Comparison of ENCODE assay signal across 8 cellular contexts in the genomic region with DNA sequence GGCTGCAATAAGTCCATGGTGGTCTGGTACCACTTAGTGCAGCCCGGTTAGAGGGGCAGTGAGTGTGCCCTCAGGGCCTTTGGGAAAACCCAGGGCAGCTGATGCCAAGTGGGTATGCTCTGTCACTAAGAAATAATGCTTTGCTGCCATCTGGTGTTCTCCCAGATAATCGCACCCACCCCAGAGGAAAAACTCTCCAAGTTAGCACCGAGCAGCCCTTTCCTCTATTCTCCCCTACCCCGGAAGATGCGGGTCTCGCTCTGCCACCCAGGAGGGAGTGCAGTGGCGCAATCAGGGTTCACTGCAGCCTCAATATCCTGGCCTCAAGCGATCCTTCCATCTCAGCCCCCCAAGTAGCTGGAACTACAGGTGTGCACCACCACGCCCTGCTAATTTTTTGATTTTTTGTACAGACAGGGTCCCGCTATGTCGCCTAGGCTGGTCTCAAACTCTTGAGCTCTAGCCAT. TPM values are rescaled to one million over a fixed set of nuclear protein-coding genes. Genes with fewer than 3 reads are reported as not detected.
DNase-seq lines count a peak whose midpoint lies in the region; ATAC-seq and TF ChIP-seq lines count a peak whose summit lies in the region.

No MANE protein-coding gene starts in this region.

- TF ChIP-seq CTCF in dorsolateral prefrontal cortex (IDR thresholded peaks at IDR 0.05 in 54 of 56, conservative IDR thresholded peaks at IDR 0.05 in 2 of 56; ENCODE audit: low read depth in 1 of 56, partially characterized antibody in 56 of 56) (peak; percentile 69 to 96 (median 89)), lung (IDR thresholded peaks at IDR 0.05; ENCODE audit: control extremely low read depth, extremely low read depth) (peak; percentile 89)

- H3K36me3 ChIP-seq in HAP-1 (replicated peaks) (peaks cover 16% of the 10 kb centered on the region), lung (ENCODE audit: control insufficient read depth in 2 of 2, insufficient read depth in 2 of 2, low read length in 2 of 2) (peaks cover 0 to 6% of the 10 kb centered on the region in 2 donors)

- H3K27ac ChIP-seq in dorsolateral prefrontal cortex (no peak overlapping the region), lung (ENCODE audit: low read depth in 1 of 2, low read length in 1 of 2) (no peak overlapping the region)

- in situ Hi-C loops in HAP-1 (cut with MboI; ENCODE audit: low sequenced_read_pairs): loop anchor here (5.0 to 25.0 kb wide), 4 partner anchors 315 to 780 kb away; partner anchors contain the start of gene APH1B

- H3K4me3 ChIP-seq in HAP-1 (no peak overlapping the region), dorsolateral prefrontal cortex (peak overlapping the region in 2 of 59 donors; percentile 16 to 27), lung (no peak overlapping the region)

- intact Hi-C loops in dorsolateral prefrontal cortex (cut with DNase I): loop anchor here (2.0 to 10.0 kb wide), 6 partner anchors 180 to 600 kb away; no protein-coding TSS in a partner anchor

- H3K4me1 ChIP-seq in HAP-1 (no peaks in the 10 kb centered on the region), lung (ENCODE audit: control insufficient read depth in 2 of 2, insufficient read depth in 2 of 2, low read length in 2 of 2) (peaks cover 7 to 13% of the 10 kb centered on the region in 2 donors)

- H3K9me3 ChIP-seq in HAP-1 (no peaks in the 10 kb centered on the region), lung (ENCODE audit: control insufficient read depth in 2 of 2, insufficient read depth in 1 of 2, low read length in 1 of 2) (no peaks in the 10 kb centered on the region)

- DNase-seq in CD1c-positive myeloid dendritic cell (ENCODE audit: extremely low spot score) (peak; percentile 83), HAP-1 (ENCODE audit: low spot score in 2 of 2) (peak; percentile 90 to 92), NCI-H69 (lab: John Stamatoyannopoulos, UW) (peak; percentile 85), dorsolateral prefrontal cortex (peak in 6 of 10 donors; percentile 59 to 75 (median 65)), lung (ENCODE audit: low spot score) (peak; percentile 70)
- DNase-seq in activated CD4-positive, alpha-beta T cell treated with anti-CD3 and anti-CD28 coated beads, Interleukin-2, amount 50 U/mL, for 4 hours: peak; percentile 58 to 64
- peak; percentile 41 for DNase-seq in stimulated activated CD8-positive, alpha-beta memory T cell treated with anti-CD3 and anti-CD28 coated beads, Interleukin-15, amount 100 ng/mL, for 24 hours (ENCODE audit: low read depth)

- peak; percentile 82 for ATAC-seq in lung (ENCODE audit: insufficient read depth, low FRiP score)
- no peak for ATAC-seq in HG02623 (IDR thresholded peaks at IDR 0.05; ENCODE audit: unreplicated experiment)

- H3K27me3 ChIP-seq in HAP-1 (ENCODE audit: low read depth) (no peaks in the 10 kb centered on the region), dorsolateral prefrontal cortex (no peaks in the 10 kb centered on the region), lung (ENCODE audit: control insufficient read depth, insufficient read depth) (no peaks in the 10 kb centered on the region)

- 23 to 25% methylated on average over 11 of the region's 11 CpGs for WGBS in lung, 2 donors

RNA-seq across cellular contexts. Expression of gene DAPK2, which starts 21.3 kb away (rescaled TPM):
- total RNA-seq in dorsolateral prefrontal cortex: 10 to 100 TPM in 99 of 120 experiments, 1 to 10 TPM in 21; 3.2 to 43.7 (median 15.5) TPM
- total RNA-seq in lung: 10 to 100 TPM; 58.1 to 59.0 TPM
- polyA plus RNA-seq in lung: 10 to 100 TPM; 20.5 to 40.1 TPM

RNA-seq across cellular contexts. Expression of gene CIAO2A, which starts 26.0 kb away (rescaled TPM):
- total RNA-seq in dorsolateral prefrontal cortex (10 to 100 TPM; 13.7 to 37.5 (median 22.9) TPM), lung (10 to 100 TPM; 40.4 to 89.6 TPM)
- polyA plus RNA-seq in lung: 10 to 100 TPM; 75.9 to 95.6 TPM

RNA-seq across cellular contexts. Expression of gene SNX1, which starts 28.2 kb away (rescaled TPM):
- total RNA-seq in dorsolateral prefrontal cortex (100 to 1,000 TPM in 82 of 120 experiments, 10 to 100 TPM in 38; 71.7 to 193 (median 110) TPM), lung (100 to 1,000 TPM; 108 to 169 TPM)
- polyA plus RNA-seq in lung: 100 to 1,000 TPM in 1 of 2 donors, 10 to 100 TPM in 1; 70.6 to 109 TPM

Comparison
In these comparisons a context has a peak if more than half of its experiments do, and no peak if none do; other contexts are left out.
1. DNase-seq: peak in every context shown above with its lines; median percentile 91 in HAP-1; 85 in NCI-H69; 83 in CD1c-positive myeloid dendritic cell; 70 in lung; 65 in dorsolateral prefrontal cortex; 61 in activated CD4-positive, alpha-beta T cell treated with anti-CD3 and anti-CD28 coated beads, Interleukin-2, amount 50 U/mL, for 4 hours; 41 in stimulated activated CD8-positive, alpha-beta memory T cell treated with anti-CD3 and anti-CD28 coated beads, Interleukin-15, amount 100 ng/mL, for 24 hours.